In the genomic region with DNA sequence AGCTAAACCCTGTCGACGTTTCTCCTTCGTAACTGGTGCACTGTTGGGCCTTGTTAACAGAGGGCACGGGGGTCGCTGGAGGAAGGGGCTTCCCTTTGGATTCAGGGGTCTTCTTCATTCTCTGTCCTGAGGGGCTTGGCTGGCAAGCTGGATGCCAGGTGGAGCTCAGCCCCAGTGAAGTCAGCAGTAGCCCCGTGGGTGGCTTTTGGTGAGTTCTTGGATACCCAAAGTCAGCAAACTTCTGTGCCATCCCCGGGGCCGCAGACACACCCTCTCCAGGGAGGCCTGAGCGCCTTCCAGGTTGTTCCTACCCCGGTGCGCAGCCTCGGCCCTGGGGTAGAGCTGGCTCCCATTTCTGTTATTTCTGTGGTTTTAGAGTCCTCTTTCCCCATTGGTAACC, we compare ENCODE assay signal across 25 cellular contexts. TPM values are rescaled to one million over a fixed set of nuclear protein-coding genes. Genes with fewer than 3 reads are reported as not detected.
"Had no signal": no experiment of that assay in that cellular context is flagged by ENCODE, and none has a peak within 500 bp of the region (broad histone marks: within the 10 kb centered on the region; RNA-seq: fewer than 3 reads in every experiment).

No MANE protein-coding gene starts in this region.

- H3K4me3 Mint-ChIP-seq: activated CD4-positive, alpha-beta T cell treated with anti-CD3 and anti-CD28 coated beads, Interleukin-2, amount 10 ng/mL, durations not matched to agents 24 days and 14 days; activated CD8-positive, alpha-beta T cell treated with anti-CD3 and anti-CD28 coated beads, Interleukin-2, amount 10 ng/mL, durations not matched to agents 7 days and 5 days; activated naive CD4-positive, alpha-beta T cell treated with anti-CD3 and anti-CD28 coated beads for 36 hours; activated naive CD8-positive, alpha-beta T cell treated with anti-CD3 and anti-CD28 coated beads, Interleukin-2, amount 10 ng/mL, durations not matched to agents 7 days and 5 days; central memory CD8-positive, alpha-beta T cell; memory B cell; neural crest cell; stimulated activated naive CD8-positive, alpha-beta T cell treated with anti-CD3 and anti-CD28 coated beads, Interleukin-15, Interleukin-2, amounts not matched to agents 100 ng/mL and 50 ng/mL, for 24 hours; T-helper 2 cell treated with Interferon-gamma antibody and Interleukin-4, amounts not matched to agents 5 μg/mL and 100 μg/mL, for 36 hours had no signal

- DNase-seq: activated CD4-positive, alpha-beta T cell treated with anti-CD3 and anti-CD28 coated beads, Interleukin-2, amount 10 ng/mL, durations not matched to agents 24 days and 14 days; activated CD8-positive, alpha-beta T cell treated with anti-CD3 and anti-CD28 coated beads, Interleukin-2, amount 10 ng/mL, durations not matched to agents 7 days and 5 days; activated naive CD4-positive, alpha-beta T cell treated with anti-CD3 and anti-CD28 coated beads for 36 hours; activated naive CD8-positive, alpha-beta T cell treated with anti-CD3 and anti-CD28 coated beads, Interleukin-2, amount 10 ng/mL, durations not matched to agents 7 days and 5 days; amniotic stem cell; colonic mucosa; hippocampal formation; mucosa of descending colon; occipital lobe; stimulated activated CD4-positive, alpha-beta T cell treated with anti-CD3 and anti-CD28 coated beads, Interleukin-12 subunit alpha, Interleukin-12 subunit beta, amount 100 ng/mL, for 4 hours; stimulated activated CD4-positive, alpha-beta T cell treated with anti-CD3 and anti-CD28 coated beads, Interleukin-1b, Interleukin-23, amount 100 ng/mL, for 48 hours; uterus had no signal

- H3K27me3 ChIP-seq: colonic mucosa, uterus had no signal

- H3K36me3 Mint-ChIP-seq: activated naive CD8-positive, alpha-beta T cell treated with anti-CD3 and anti-CD28 coated beads, Interleukin-2, amount 10 ng/mL, durations not matched to agents 7 days and 5 days; memory B cell had no signal

- H3K4me1 Mint-ChIP-seq: activated CD4-positive, alpha-beta T cell treated with anti-CD3 and anti-CD28 coated beads, Interleukin-2, amount 10 ng/mL, durations not matched to agents 24 days and 14 days had no signal

- H3K27ac Mint-ChIP-seq: activated CD4-positive, alpha-beta T cell treated with anti-CD3 and anti-CD28 coated beads, Interleukin-2, amount 10 ng/mL, durations not matched to agents 24 days and 14 days; activated CD8-positive, alpha-beta T cell treated with anti-CD3 and anti-CD28 coated beads, Interleukin-2, amount 10 ng/mL, durations not matched to agents 7 days and 5 days; activated naive CD4-positive, alpha-beta T cell treated with anti-CD3 and anti-CD28 coated beads for 36 hours; activated naive CD8-positive, alpha-beta T cell treated with anti-CD3 and anti-CD28 coated beads, Interleukin-2, amount 10 ng/mL, durations not matched to agents 7 days and 5 days; memory B cell; stimulated activated naive CD8-positive, alpha-beta T cell treated with anti-CD3 and anti-CD28 coated beads, Interleukin-15, Interleukin-2, amounts not matched to agents 100 ng/mL and 50 ng/mL, for 24 hours; T-helper 2 cell treated with Interferon-gamma antibody and Interleukin-4, amounts not matched to agents 5 μg/mL and 100 μg/mL, for 36 hours had no signal

- H3K4me3 ChIP-seq: breast epithelium, colonic mucosa, esophagus muscularis mucosa, mucosa of descending colon, prostate gland, tibial nerve, uterus had no signal

- H3K9me3 ChIP-seq: breast epithelium, colonic mucosa, mucosa of descending colon, prostate gland, uterus had no signal

- H3K36me3 ChIP-seq: breast epithelium, colonic mucosa, esophagus muscularis mucosa, prostate gland, tibial nerve, uterus had no signal

- H3K27ac ChIP-seq: breast epithelium, colonic mucosa, esophagus muscularis mucosa, prostate gland, tibial nerve, uterus, VCaP had no signal

- H3K4me1 ChIP-seq: breast epithelium, colonic mucosa, esophagus muscularis mucosa, prostate gland, tibial nerve, uterus had no signal

- H3K9me3 Mint-ChIP-seq: activated CD4-positive, alpha-beta T cell treated with anti-CD3 and anti-CD28 coated beads, Interleukin-2, amount 10 ng/mL, durations not matched to agents 24 days and 14 days; activated naive CD4-positive, alpha-beta T cell treated with anti-CD3 and anti-CD28 coated beads for 36 hours; activated naive CD8-positive, alpha-beta T cell treated with anti-CD3 and anti-CD28 coated beads, Interleukin-2, amount 10 ng/mL, durations not matched to agents 7 days and 5 days; central memory CD8-positive, alpha-beta T cell; memory B cell; neural crest cell; stimulated activated naive CD8-positive, alpha-beta T cell treated with anti-CD3 and anti-CD28 coated beads, Interleukin-15, Interleukin-2, amounts not matched to agents 100 ng/mL and 50 ng/mL, for 24 hours; T-helper 2 cell treated with Interferon-gamma antibody and Interleukin-4, amounts not matched to agents 5 μg/mL and 100 μg/mL, for 36 hours had no signal

- ATAC-seq: activated CD4-positive, CD25-positive, alpha-beta regulatory T cell treated with anti-CD3 and anti-CD28 coated beads, Interleukin-2, amount 50 U/mL, for 24 hours; activated CD8-positive, alpha-beta T cell treated with anti-CD3 and anti-CD28 coated beads, Interleukin-2, amount 10 ng/mL, durations not matched to agents 7 days and 5 days had no signal

RNA-seq across cellular contexts. Expression of gene OBP2A, which starts 12.3 kb away (rescaled TPM):
- total RNA-seq: activated CD4-positive, alpha-beta T cell treated with anti-CD3 and anti-CD28 coated beads, Interleukin-2, amount 10 ng/mL, durations not matched to agents 24 days and 14 days; activated CD8-positive, alpha-beta T cell treated with anti-CD3 and anti-CD28 coated beads, Interleukin-2, amount 10 ng/mL, durations not matched to agents 7 days and 5 days; activated naive CD4-positive, alpha-beta T cell treated with anti-CD3 and anti-CD28 coated beads for 36 hours; activated naive CD8-positive, alpha-beta T cell treated with anti-CD3 and anti-CD28 coated beads, Interleukin-2, amount 10 ng/mL, durations not matched to agents 7 days and 5 days; breast epithelium; colonic mucosa; esophagus muscularis mucosa; frontal cortex; liver; mucosa of descending colon; neural crest cell; occipital lobe; tibial nerve; uterus had no signal
- polyA plus RNA-seq: liver had no signal

RNA-seq across cellular contexts. Expression of gene LCN1, which starts 12.4 kb away (rescaled TPM):
- total RNA-seq: activated CD4-positive, alpha-beta T cell treated with anti-CD3 and anti-CD28 coated beads, Interleukin-2, amount 10 ng/mL, durations not matched to agents 24 days and 14 days; activated CD8-positive, alpha-beta T cell treated with anti-CD3 and anti-CD28 coated beads, Interleukin-2, amount 10 ng/mL, durations not matched to agents 7 days and 5 days; activated naive CD8-positive, alpha-beta T cell treated with anti-CD3 and anti-CD28 coated beads, Interleukin-2, amount 10 ng/mL, durations not matched to agents 7 days and 5 days; breast epithelium; colonic mucosa; esophagus muscularis mucosa; frontal cortex; liver; mucosa of descending colon; neural crest cell; occipital lobe; prostate gland; tibial nerve had no signal
- polyA plus RNA-seq: liver had no signal

RNA-seq across cellular contexts. Expression of gene PAEP, which starts 27.9 kb away (rescaled TPM):
- total RNA-seq: activated CD4-positive, alpha-beta T cell treated with anti-CD3 and anti-CD28 coated beads, Interleukin-2, amount 10 ng/mL, durations not matched to agents 24 days and 14 days; activated CD8-positive, alpha-beta T cell treated with anti-CD3 and anti-CD28 coated beads, Interleukin-2, amount 10 ng/mL, durations not matched to agents 7 days and 5 days; activated naive CD4-positive, alpha-beta T cell treated with anti-CD3 and anti-CD28 coated beads for 36 hours; activated naive CD8-positive, alpha-beta T cell treated with anti-CD3 and anti-CD28 coated beads, Interleukin-2, amount 10 ng/mL, durations not matched to agents 7 days and 5 days; breast epithelium; colonic mucosa; esophagus muscularis mucosa; frontal cortex; liver; mucosa of descending colon; neural crest cell; occipital lobe; tibial nerve; uterus had no signal
- polyA plus RNA-seq: liver had no signal

RNA-seq across cellular contexts. Expression of gene PPP1R26, which starts 54.1 kb away (rescaled TPM):
- total RNA-seq: activated CD8-positive, alpha-beta T cell treated with anti-CD3 and anti-CD28 coated beads, Interleukin-2, amount 10 ng/mL, durations not matched to agents 7 days and 5 days had no signal
